1 cellular context compared by ENCODE assay signal in the genomic region with DNA sequence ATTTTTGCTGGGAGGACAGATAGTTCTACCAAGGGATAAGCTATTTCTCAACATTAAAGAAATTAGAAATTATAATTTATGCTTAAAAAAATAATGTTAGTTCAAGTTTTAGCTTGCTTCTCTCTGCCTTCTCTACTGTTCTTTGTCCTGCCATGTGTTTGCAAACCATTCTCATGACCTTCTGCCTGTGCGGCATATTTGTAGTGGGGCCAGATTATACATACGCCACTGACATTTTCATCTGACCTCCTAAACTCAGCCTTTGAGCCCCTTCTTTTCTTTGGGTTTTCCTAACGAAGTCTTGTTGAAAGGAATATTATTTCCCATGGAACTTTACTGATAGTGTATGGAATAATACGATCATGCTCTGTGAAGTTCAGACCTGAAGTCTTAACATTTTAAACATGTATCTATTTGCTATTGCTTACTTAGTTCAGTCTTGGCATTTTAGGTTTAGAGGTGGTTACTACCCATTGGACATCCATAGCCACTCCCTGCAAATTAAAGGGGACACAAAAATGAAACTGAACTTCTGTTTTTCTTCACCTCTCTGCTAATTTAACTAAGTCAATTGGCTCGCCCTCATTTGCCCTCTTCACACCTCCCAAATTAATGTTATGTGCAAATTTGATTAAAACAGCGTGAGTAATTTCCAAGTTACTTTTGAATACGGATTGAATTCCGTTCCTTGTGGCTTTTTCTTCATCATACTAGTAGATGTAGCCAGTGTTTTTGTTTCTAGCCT.
TF ChIP-seq lines count a peak whose summit lies in the region.

No MANE protein-coding gene starts in this region.

TF ChIP-seq in HepG2, 621 proteins besides CTCF, POLR2A, EP300 and RAD21 (continued from another document and continues in another):
- TF ChIP-seq, protein P1, sequence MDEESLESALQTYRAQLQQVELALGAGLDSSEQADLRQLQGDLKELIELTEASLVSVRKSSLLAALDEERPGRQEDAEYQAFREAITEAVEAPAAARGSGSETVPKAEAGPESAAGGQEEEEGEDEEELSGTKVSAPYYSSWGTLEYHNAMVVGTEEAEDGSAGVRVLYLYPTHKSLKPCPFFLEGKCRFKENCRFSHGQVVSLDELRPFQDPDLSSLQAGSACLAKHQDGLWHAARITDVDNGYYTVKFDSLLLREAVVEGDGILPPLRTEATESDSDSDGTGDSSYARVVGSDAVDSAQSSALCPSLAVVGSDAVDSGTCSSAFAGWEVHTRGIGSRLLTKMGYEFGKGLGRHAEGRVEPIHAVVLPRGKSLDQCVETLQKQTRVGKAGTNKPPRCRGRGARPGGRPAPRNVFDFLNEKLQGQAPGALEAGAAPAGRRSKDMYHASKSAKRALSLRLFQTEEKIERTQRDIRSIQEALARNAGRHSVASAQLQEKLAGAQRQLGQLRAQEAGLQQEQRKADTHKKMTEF (CRISPR knock-in tag; IDR thresholded peaks at IDR 0.05) = no peak
- TF ChIP-seq EEA1 (CRISPR knock-in tag; IDR thresholded peaks at IDR 0.05; ENCODE audit: borderline replicate concordance) (no peak), CERS6 (CRISPR knock-in tag; IDR thresholded peaks at IDR 0.05) (no peak), ATF2 (CRISPR knock-in tag; IDR thresholded peaks at IDR 0.05) (peak; percentile 64; the same call in 1 of the 2 replicates), TCF7 (IDR thresholded peaks at IDR 0.05; ENCODE audit: low read depth) (peak; percentile 86), TRAFD1 (CRISPR knock-in tag; IDR thresholded peaks at IDR 0.05; ENCODE audit: borderline replicate concordance) (no peak), FUBP1 (CRISPR knock-in tag; IDR thresholded peaks at IDR 0.05; ENCODE audit: borderline replicate concordance) (no peak), SOX13 (IDR thresholded peaks at IDR 0.05) (no peak), SOX13 (CRISPR knock-in tag; conservative IDR thresholded peaks at IDR 0.05 in 1 of 2, IDR thresholded peaks at IDR 0.05 in 1 of 2) (peak in 1 of 2 experiments; percentile 76; a peak in 2 of 4 replicates), ZNF614 (CRISPR knock-in tag; IDR thresholded peaks at IDR 0.05; ENCODE audit: borderline replicate concordance) (no peak), DR1 (CRISPR knock-in tag; IDR thresholded peaks at IDR 0.05) (no peak), ZNF670 (CRISPR knock-in tag; IDR thresholded peaks at IDR 0.05; ENCODE audit: borderline replicate concordance) (no peak), ZNF335 (CRISPR knock-in tag; IDR thresholded peaks at IDR 0.05) (no peak), ZNF496 (CRISPR knock-in tag; IDR thresholded peaks at IDR 0.05; ENCODE audit: insufficient replicate concordance) (no peak), ZNF281 (CRISPR knock-in tag; IDR thresholded peaks at IDR 0.05; ENCODE audit: borderline replicate concordance) (peak; percentile 13; the same call in 1 of the 2 replicates), MTA1 (CRISPR knock-in tag; IDR thresholded peaks at IDR 0.05; ENCODE audit: borderline replicate concordance) (no peak), MIER2 (CRISPR knock-in tag; IDR thresholded peaks at IDR 0.05) (no peak), ZUFSP (CRISPR knock-in tag; IDR thresholded peaks at IDR 0.05; ENCODE audit: borderline replicate concordance) (no peak), FOXP4 (CRISPR knock-in tag; IDR thresholded peaks at IDR 0.05) (peak; percentile 55; the same call in 1 of the 2 replicates), ZSCAN25 (CRISPR knock-in tag; IDR thresholded peaks at IDR 0.05) (no peak), LCORL (IDR thresholded peaks at IDR 0.05) (no peak), LCORL (CRISPR knock-in tag; IDR thresholded peaks at IDR 0.05) (no peak; the same call in 1 of the 2 replicates), ATF7-NPFF (CRISPR knock-in tag; IDR thresholded peaks at IDR 0.05; ENCODE audit: low read depth) (no peak), NFKBIZ (CRISPR knock-in tag; IDR thresholded peaks at IDR 0.05) (no peak), NR0B2 (CRISPR knock-in tag; IDR thresholded peaks at IDR 0.05) (no peak), ZHX2 (IDR thresholded peaks at IDR 0.05; ENCODE audit: low read depth) (no peak), ZHX2 (CRISPR knock-in tag; IDR thresholded peaks at IDR 0.05; ENCODE audit: borderline replicate concordance) (no peak), ZSCAN21 (CRISPR knock-in tag; IDR thresholded peaks at IDR 0.05; ENCODE audit: borderline replicate concordance) (no peak), NPAS2 (CRISPR knock-in tag; IDR thresholded peaks at IDR 0.05; ENCODE audit: borderline replicate concordance) (no peak)
- TF ChIP-seq, protein P2, sequence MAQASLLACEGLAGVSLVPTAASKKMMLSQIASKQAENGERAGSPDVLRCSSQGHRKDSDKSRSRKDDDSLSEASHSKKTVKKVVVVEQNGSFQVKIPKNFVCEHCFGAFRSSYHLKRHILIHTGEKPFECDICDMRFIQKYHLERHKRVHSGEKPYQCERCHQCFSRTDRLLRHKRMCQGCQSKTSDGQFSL (CRISPR knock-in tag; IDR thresholded peaks at IDR 0.05) = no peak
